In the genomic region with DNA sequence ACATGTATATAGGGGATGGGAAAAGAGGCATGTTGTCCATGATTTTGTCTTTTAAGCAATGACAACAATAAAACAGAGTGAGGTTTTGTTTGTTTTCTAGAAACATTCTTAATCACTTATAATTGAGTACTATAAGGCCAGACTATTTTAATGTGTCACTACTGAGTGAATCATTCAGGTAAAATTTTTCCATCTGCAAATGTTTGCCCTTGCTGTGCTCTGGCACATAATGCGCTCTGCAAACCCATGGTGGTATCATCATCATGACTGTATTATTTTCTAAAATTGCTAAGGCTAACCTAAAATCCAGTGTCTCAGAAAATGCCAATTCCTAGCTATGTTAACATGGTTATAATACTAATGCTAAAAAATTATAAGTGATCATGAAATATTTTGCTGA, we compare ENCODE assay signal across 27 cellular contexts.
"Had no signal": no experiment of that assay in that cellular context is flagged by ENCODE, and none has a peak within 500 bp of the region (broad histone marks: within the 10 kb centered on the region; RNA-seq: fewer than 3 reads in every experiment).

No MANE protein-coding gene starts in this region.

- H3K4me1 ChIP-seq: ascending aorta, body of pancreas, Peyer's patch, SJCRH30 had no signal

- H3K9ac ChIP-seq: SK-N-SH had no signal

- DNase-seq: activated CD4-positive, alpha-beta T cell treated with anti-CD3 and anti-CD28 coated beads for 4 hours; activated CD4-positive, alpha-beta T cell treated with anti-CD3 and anti-CD28 coated beads, Interleukin-2, amount 50 U/mL, for 48 hours; activated CD8-positive, alpha-beta memory T cell treated with anti-CD3 and anti-CD28 coated beads, Interleukin-2, amount 10 ng/mL, durations not matched to agents 7 days and 5 days; activated effector memory CD4-positive, alpha-beta T cell treated with Interleukin-2 at 50 U/mL for 16 hours; activated naive CD4-positive, alpha-beta T cell; activated T-cell treated with anti-CD3 and anti-CD28 coated beads, Interleukin-2, amount 50 U/mL, for 24 hours; body of pancreas; Kasumi-1; NCI-H1417 treated with DMSO at 0.1 percent for 48 hours; NCI-H1694; NCI-H2029; NCI-H2107; NCI-H2171 treated with DMSO at 0.1 percent for 48 hours; NCI-H345; NCI-H510A; NCI-H526 treated with DMSO at 0.1 percent for 48 hours; NK-92 treated with Interleukin-12 subunit alpha and Interleukin-12 subunit beta, amount 100 ng/mL, for 24 hours; Peyer's patch; Right ventricle myocardium superior; SJCRH30; SK-N-SH; T-helper 1 cell had no signal

- H3K36me3 ChIP-seq: ascending aorta, cardiac muscle cell, Peyer's patch, SJCRH30 had no signal

- H3K4me2 ChIP-seq: SK-N-SH had no signal

- H3K9me3 ChIP-seq: ascending aorta, body of pancreas, Peyer's patch, SJCRH30, SK-N-SH had no signal

- H3K27me3 ChIP-seq: ascending aorta, body of pancreas, cardiac muscle cell, Peyer's patch, SJCRH30 had no signal

- FAIRE-seq: K562 had no signal

- H3K27ac ChIP-seq: ascending aorta, body of pancreas, cardiac muscle cell, Peyer's patch, RWPE1, SJCRH30 had no signal

- H3K4me3 ChIP-seq: ascending aorta, body of pancreas, cardiac muscle cell, K562, Peyer's patch, SJCRH30 had no signal

- ATAC-seq: activated CD4-positive, CD25-positive, alpha-beta regulatory T cell treated with anti-CD3 and anti-CD28 coated beads, Interleukin-2, amount 50 U/mL, for 24 hours; activated CD8-positive, alpha-beta memory T cell treated with anti-CD3 and anti-CD28 coated beads, Interleukin-2, amount 10 ng/mL, durations not matched to agents 7 days and 5 days; body of pancreas; K562 had no signal
